In genomic region chr5:123517479-123517878, GRCh38 we compare ENCODE assay signal across 1 cellular context.
TF ChIP-seq lines count a peak whose summit lies in the region.

No MANE protein-coding gene starts in this region.

TF ChIP-seq in GM12878, 131 proteins besides CTCF, POLR2A, EP300 and RAD21:
- TF ChIP-seq, protein P1, sequence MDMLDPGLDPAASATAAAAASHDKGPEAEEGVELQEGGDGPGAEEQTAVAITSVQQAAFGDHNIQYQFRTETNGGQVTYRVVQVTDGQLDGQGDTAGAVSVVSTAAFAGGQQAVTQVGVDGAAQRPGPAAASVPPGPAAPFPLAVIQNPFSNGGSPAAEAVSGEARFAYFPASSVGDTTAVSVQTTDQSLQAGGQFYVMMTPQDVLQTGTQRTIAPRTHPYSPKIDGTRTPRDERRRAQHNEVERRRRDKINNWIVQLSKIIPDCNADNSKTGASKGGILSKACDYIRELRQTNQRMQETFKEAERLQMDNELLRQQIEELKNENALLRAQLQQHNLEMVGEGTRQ (IDR thresholded peaks at IDR 0.05; ENCODE audit: borderline replicate concordance, low read depth, low read length), result no peak
- 0 out of 2 replicates have a peak, but pooled peaks have one; percentile 10 for TF ChIP-seq ZNF384 (IDR thresholded peaks at IDR 0.05; ENCODE audit: borderline replicate concordance, low read depth, low read length)
- no peak for TF ChIP-seq PRDM15 (CRISPR knock-in tag; IDR thresholded peaks at IDR 0.05)
- no peak for TF ChIP-seq NR2C2 (IDR thresholded peaks at IDR 0.05; ENCODE audit: borderline replicate concordance, control insufficient read depth, insufficient read length, low read depth)
- TF ChIP-seq SMARCA5 (IDR thresholded peaks at IDR 0.05), result no peak
TF ChIP-seq in GM12878: peak in this region for 1.
